26 cellular contexts compared by ENCODE assay signal in genomic region chr9:74721696-74722660, GRCh38.
DNase-seq lines count a peak whose midpoint lies in the region; ATAC-seq, FAIRE-seq and TF ChIP-seq lines count a peak whose summit lies in the region.
"Had no signal": no experiment of that assay in that cellular context is flagged by ENCODE, and none has a peak within 500 bp of the region (broad histone marks: within the 10 kb centered on the region; RNA-seq: fewer than 3 reads in every experiment).

No MANE protein-coding gene starts in this region.

- H3K27me3 ChIP-seq in MG63: no peaks in the 10 kb centered on the region
- H3K27me3 ChIP-seq: BE2C had no signal

- no peak for TF ChIP-seq CTCF in fibroblast of villous mesenchyme (IDR thresholded peaks at IDR 0.05; ENCODE audit: insufficient read depth, low read depth, low read length)

- no peak for TF ChIP-seq POLR2A in GM12891 (IDR thresholded peaks at IDR 0.05; ENCODE audit: low read depth, low read length)

- ATAC-seq in HG03457 (IDR thresholded peaks at IDR 0.05; ENCODE audit: unreplicated experiment): no peak
- ATAC-seq: K562 had no signal

- H3K4me3 ChIP-seq in fibroblast of villous mesenchyme (ENCODE audit: low read depth, low read length) (no peak overlapping the region), MG63 (no peak overlapping the region)
- H3K4me3 ChIP-seq: K562 had no signal

- no peak for FAIRE-seq in GM12891 (lab: Jason Lieb, UNC)
- FAIRE-seq: GM12892, K562, RCC 7860 had no signal

- DNase-seq in ELF-1 (ENCODE audit: low read depth, low spot score) (peak; percentile 11), HuH-7.5 (ENCODE audit: low spot score) (peak; percentile 12), astrocyte of the hippocampus (ENCODE audit: low read depth, low spot score) (peak; percentile 32), fibroblast of villous mesenchyme (ENCODE audit: low read depth) (peak; percentile 31), MG63 (no peak), GM12891 (ENCODE audit: insufficient read length, low spot score) (no peak), cerebellar nuclear complex (lab: John Stamatoyannopoulos, UW) (no peak)
- DNase-seq: BE2C; CD8-positive, alpha-beta memory T cell; DMS 273 treated with DMSO at 0.1 percent for 48 hours; DMS79; EL; GF-D8; H7; NCI-H1048; NCI-H1417; NCI-H1694; NCI-H2081; NCI-H2171 treated with DMSO at 0.1 percent for 48 hours; NCI-H345; NCI-H510A treated with DMSO at 0.1 percent for 48 hours; T-helper 1 cell had no signal

- H3K36me3 ChIP-seq in MG63: no peaks in the 10 kb centered on the region
- H3K36me3 ChIP-seq: BE2C had no signal

- H3K9me3 ChIP-seq in MG63: no peaks in the 10 kb centered on the region
- H3K9me3 ChIP-seq: BE2C had no signal

TF ChIP-seq in GM12891, 5 proteins besides CTCF, POLR2A, EP300 and RAD21:
- no peak for TF ChIP-seq TAF1 (IDR thresholded peaks at IDR 0.05; ENCODE audit: low read depth, low read length)
- no peak for TF ChIP-seq POLR2AphosphoS5 (IDR thresholded peaks at IDR 0.05; ENCODE audit: low read depth, low read length)
- TF ChIP-seq POU2F2 (IDR thresholded peaks at IDR 0.05; ENCODE audit: low read depth, low read length): no peak
- TF ChIP-seq SPI1 (IDR thresholded peaks at IDR 0.05; ENCODE audit: low read depth, low read length): no peak
- no peak for TF ChIP-seq PAX5 (IDR thresholded peaks at IDR 0.05; ENCODE audit: insufficient read depth, low read length, severe bottlenecking)

Comparison
In these comparisons a context has a peak if more than half of its experiments do, and no peak if none do; other contexts are left out.
1. DNase-seq: peak in ELF-1 (single experiment), HuH-7.5 (single experiment), astrocyte of the hippocampus (single experiment) and fibroblast of villous mesenchyme (single experiment); none in MG63 (single experiment), GM12891 (single experiment) and cerebellar nuclear complex (0 of 2).